In the genomic region with DNA sequence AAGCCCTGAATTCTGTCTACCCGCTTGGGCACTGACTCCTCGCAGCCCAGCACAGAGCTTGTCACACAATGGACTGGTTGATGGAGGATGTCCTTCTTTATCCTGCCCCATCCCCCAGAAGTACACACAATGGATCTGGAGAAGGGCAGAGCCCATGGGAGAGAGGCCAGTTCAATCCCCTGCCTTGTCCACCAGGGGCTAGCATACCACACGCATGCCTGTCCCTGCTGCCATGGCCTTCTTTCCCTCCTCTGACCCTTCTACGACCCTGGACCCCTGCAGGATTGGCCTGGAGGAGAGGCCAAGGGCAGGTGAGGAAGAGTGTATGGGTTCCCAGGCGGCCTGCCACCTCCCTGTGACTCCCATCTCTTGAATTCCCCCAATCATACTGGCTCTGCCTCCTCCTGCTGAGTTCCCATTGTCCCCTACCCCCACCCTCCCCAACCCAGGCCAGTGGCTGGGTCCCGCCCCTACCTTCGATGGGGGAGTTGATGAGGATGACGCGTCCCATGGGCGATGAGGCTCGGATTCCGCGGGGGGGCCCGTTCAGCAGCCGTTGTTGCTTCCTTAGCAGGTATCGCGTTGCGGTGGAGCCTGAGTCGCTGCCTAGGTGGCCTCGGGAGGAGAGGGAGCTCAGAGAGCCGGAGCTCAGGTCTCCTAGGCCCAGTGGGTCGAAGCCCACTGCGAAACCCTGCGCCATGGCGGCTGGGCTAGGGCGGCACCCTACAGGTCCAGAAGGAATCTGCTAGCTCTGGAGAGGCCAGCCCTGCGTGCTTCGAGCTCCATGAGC, we compare ENCODE assay signal across 12 cellular contexts. TPM values are rescaled to one million over a fixed set of nuclear protein-coding genes. Genes with fewer than 3 reads are reported as not detected.
DNase-seq lines count a peak whose midpoint lies in the region; TF ChIP-seq lines count a peak whose summit lies in the region.
"Had no signal": no experiment of that assay in that cellular context is flagged by ENCODE, and none has a peak within 500 bp of the region (broad histone marks: within the 10 kb centered on the region; RNA-seq: fewer than 3 reads in every experiment).

No MANE protein-coding gene starts in this region.

- POLR2A ChIA-PET in CD4-positive, alpha-beta memory T cell (lab: Charles Lee; ENCODE audit: partially characterized antibody): interaction anchor here (1.0 to 4.4 kb wide), 5 partner anchors 12 to 38 kb away, joined by 3 to 90 read pairs (median 17); a partner anchor contains a TSS

- H3K27ac Mint-ChIP-seq in dendritic cell treated with granulocyte-macrophage colony-stimulating factor and Interleukin-4, amounts not matched to agents 40 ng/mL and 50 ng/mL, for 4 days: peak overlapping the region; percentile 98
- H3K27ac Mint-ChIP-seq in nephron progenitor cell: no peak overlapping the region
- H3K27ac Mint-ChIP-seq in CD4-positive, alpha-beta memory T cell: no peak overlapping the region
- H3K27ac Mint-ChIP-seq: activated naive CD8-positive, alpha-beta T cell treated with anti-CD3 and anti-CD28 coated beads, Interleukin-2, amount 10 ng/mL, durations not matched to agents 7 days and 5 days had no signal

- CTCF ChIA-PET in CD4-positive, alpha-beta memory T cell (lab: Charles Lee; ENCODE audit: partially characterized antibody): interaction anchor here (1.4 to 5.7 kb wide), 8 partner anchors 11 to 37 kb away, joined by 4 to 60 read pairs (median 14); no protein-coding TSS in a partner anchor

- H3K9me3 Mint-ChIP-seq in dendritic cell treated with granulocyte-macrophage colony-stimulating factor and Interleukin-4, amounts not matched to agents 40 ng/mL and 50 ng/mL, for 4 days: no peaks in the 10 kb centered on the region
- H3K9me3 Mint-ChIP-seq in nephron progenitor cell: no peaks in the 10 kb centered on the region
- H3K9me3 Mint-ChIP-seq in CD4-positive, alpha-beta memory T cell: peaks cover 0 to 1% (median 0%) of the 10 kb centered on the region in 8 donors
- H3K9me3 Mint-ChIP-seq: activated naive CD8-positive, alpha-beta T cell treated with anti-CD3 and anti-CD28 coated beads, Interleukin-2, amount 10 ng/mL, durations not matched to agents 7 days and 5 days had no signal

- peak overlapping the region; percentile 47; the same call in 1 of the 2 replicates for H3K9ac ChIP-seq in ES-I3 (ENCODE audit: low read depth, low read length)
- H3K9ac ChIP-seq in HUES6 (ENCODE audit: low read length): no peak overlapping the region

- peaks cover 33% of the 10 kb centered on the region for H3K36me3 Mint-ChIP-seq in dendritic cell treated with granulocyte-macrophage colony-stimulating factor and Interleukin-4, amounts not matched to agents 40 ng/mL and 50 ng/mL, for 4 days (ENCODE audit: low read depth)
- no peaks in the 10 kb centered on the region for H3K36me3 Mint-ChIP-seq in nephron progenitor cell (ENCODE audit: low read depth)
- H3K36me3 Mint-ChIP-seq in CD4-positive, alpha-beta memory T cell: peaks cover 0 to 17% of the 10 kb centered on the region in 2 donors
- H3K36me3 Mint-ChIP-seq: activated naive CD8-positive, alpha-beta T cell treated with anti-CD3 and anti-CD28 coated beads, Interleukin-2, amount 10 ng/mL, durations not matched to agents 7 days and 5 days had no signal

- no peaks in the 10 kb centered on the region for H3K36me3 ChIP-seq in ES-I3 (ENCODE audit: insufficient read depth, low read length)
- no peaks in the 10 kb centered on the region for H3K36me3 ChIP-seq in HUES6 (ENCODE audit: control insufficient read depth, insufficient read depth, low read length)
- H3K36me3 ChIP-seq in CD4-positive, alpha-beta memory T cell (ENCODE audit: insufficient read depth, low read length): peaks cover under 1% of the 10 kb centered on the region

- peaks cover 6% of the 10 kb centered on the region for H3K27me3 Mint-ChIP-seq in dendritic cell treated with granulocyte-macrophage colony-stimulating factor and Interleukin-4, amounts not matched to agents 40 ng/mL and 50 ng/mL, for 4 days
- peaks cover 46% of the 10 kb centered on the region for H3K27me3 Mint-ChIP-seq in nephron progenitor cell (ENCODE audit: low read depth, poor library complexity)
- no peaks in the 10 kb centered on the region for H3K27me3 Mint-ChIP-seq in CD4-positive, alpha-beta memory T cell

- no peak overlapping the region for H3K4me3 Mint-ChIP-seq in dendritic cell treated with granulocyte-macrophage colony-stimulating factor and Interleukin-4, amounts not matched to agents 40 ng/mL and 50 ng/mL, for 4 days
- peak overlapping the region; percentile 63 for H3K4me3 Mint-ChIP-seq in nephron progenitor cell
- peak overlapping the region in 2 of 8 donors; percentile 5 to 61 for H3K4me3 Mint-ChIP-seq in CD4-positive, alpha-beta memory T cell
- H3K4me3 Mint-ChIP-seq: activated naive CD8-positive, alpha-beta T cell treated with anti-CD3 and anti-CD28 coated beads, Interleukin-2, amount 10 ng/mL, durations not matched to agents 7 days and 5 days had no signal

- peaks cover 45% of the 10 kb centered on the region for H3K27me3 ChIP-seq in HUES6 (ENCODE audit: control insufficient read depth, insufficient read depth, low read length)
- H3K27me3 ChIP-seq in CD4-positive, alpha-beta memory T cell (ENCODE audit: insufficient read depth, low read length): no peaks in the 10 kb centered on the region

- no peaks in the 10 kb centered on the region for H3K9me3 ChIP-seq in ES-I3 (ENCODE audit: control insufficient read depth, insufficient read depth, low read length)
- no peaks in the 10 kb centered on the region for H3K9me3 ChIP-seq in HUES6 (ENCODE audit: control insufficient read depth, insufficient read depth, low read depth, low read length)
- H3K9me3 ChIP-seq in CD4-positive, alpha-beta memory T cell (ENCODE audit: control insufficient read depth in 1 of 2, low read length in 2 of 2): no peaks in the 10 kb centered on the region
- H3K9me3 ChIP-seq: mucosa of descending colon had no signal

- H3K4me3 ChIP-seq in HUES6 (ENCODE audit: low read depth, low read length): peak overlapping the region; percentile 23
- H3K4me3 ChIP-seq in CD4-positive, alpha-beta memory T cell (ENCODE audit: low read length in 2 of 2): no peak overlapping the region
- H3K4me3 ChIP-seq: mucosa of descending colon had no signal

- no peak overlapping the region for H3K27ac ChIP-seq in HUES6 (ENCODE audit: low read depth, low read length)
- H3K27ac ChIP-seq in CD4-positive, alpha-beta memory T cell (ENCODE audit: low read depth, low read length): no peak overlapping the region

- DNase-seq in nephron progenitor cell: no peak
- no peak for DNase-seq in GM20000 (ENCODE audit: low spot score)
- no peak for DNase-seq in CD4-positive, alpha-beta memory T cell
- no peak for DNase-seq in NCI-H345 (lab: John Stamatoyannopoulos, UW)
- DNase-seq: activated naive CD8-positive, alpha-beta T cell treated with anti-CD3 and anti-CD28 coated beads, Interleukin-2, amount 10 ng/mL, durations not matched to agents 7 days and 5 days; hypothalamus; Kasumi-1; NCI-H2081 treated with DMSO at 0.1 percent for 48 hours had no signal

- TF ChIP-seq CTCF in nephron progenitor cell (IDR thresholded peaks at IDR 0.05) (peak; percentile 27), GM20000 (IDR thresholded peaks at IDR 0.05; ENCODE audit: extremely low read depth, missing control alignments) (no peak)

- peaks cover 60% of the 10 kb centered on the region for H3K4me1 Mint-ChIP-seq in dendritic cell treated with granulocyte-macrophage colony-stimulating factor and Interleukin-4, amounts not matched to agents 40 ng/mL and 50 ng/mL, for 4 days (ENCODE audit: low read depth)
- peaks cover 77% of the 10 kb centered on the region for H3K4me1 Mint-ChIP-seq in nephron progenitor cell
- peaks cover 10 to 33% (median 15%) of the 10 kb centered on the region in 4 donors for H3K4me1 Mint-ChIP-seq in CD4-positive, alpha-beta memory T cell

- intact Hi-C loops in dendritic cell treated with granulocyte-macrophage colony-stimulating factor and Interleukin-4, amounts not matched to agents 40 ng/mL and 50 ng/mL, for 4 days (cut with micrococcal nuclease): loop anchor here (5.0 kb wide), 2 partner anchors 32 to 43 kb away; a partner anchor contains a TSS
- intact Hi-C loops in CD4-positive, alpha-beta memory T cell (cut with micrococcal nuclease): loop anchor here (2.0 kb wide), 1 partner anchor 43 kb away; a partner anchor contains a TSS

- H3K4me1 ChIP-seq in ES-I3 (ENCODE audit: insufficient read depth, low read length) (peaks cover 14% of the 10 kb centered on the region), HUES6 (ENCODE audit: control insufficient read depth, insufficient read depth, low read length) (peaks cover 43% of the 10 kb centered on the region)
- H3K4me1 ChIP-seq in CD4-positive, alpha-beta memory T cell (ENCODE audit: insufficient read depth, low read length): peaks cover 20% of the 10 kb centered on the region

RNA-seq across cellular contexts. Expression of a gene that starts 1.2 kb away (rescaled TPM):
- total RNA-seq in CD4-positive, alpha-beta memory T cell: 1 to 10 TPM; 1.1 to 1.8 TPM
- under 1 TPM; 0.20 to 0.29 TPM for polyA plus RNA-seq in CD4-positive, alpha-beta memory T cell

RNA-seq across cellular contexts. Expression of a gene that starts 1.3 kb away (rescaled TPM):
- 100 to 1,000 TPM; 118 to 123 TPM for total RNA-seq in CD4-positive, alpha-beta memory T cell
- 10 to 100 TPM; 10.8 to 21.0 TPM for polyA plus RNA-seq in CD4-positive, alpha-beta memory T cell

RNA-seq across cellular contexts. Expression of a gene that starts 30.1 kb away (rescaled TPM):
- 10 to 100 TPM; 33.4 to 33.9 TPM for total RNA-seq in CD4-positive, alpha-beta memory T cell
- 10 to 100 TPM in 1 of 2 donors, 1 to 10 TPM in 1; 8.4 to 19.9 TPM for polyA plus RNA-seq in CD4-positive, alpha-beta memory T cell

RNA-seq across cellular contexts. Expression of a gene that starts 32.1 kb away (rescaled TPM):
- total RNA-seq in CD4-positive, alpha-beta memory T cell: not detected
- not detected for polyA plus RNA-seq in CD4-positive, alpha-beta memory T cell
- total RNA-seq: activated naive CD8-positive, alpha-beta T cell treated with anti-CD3 and anti-CD28 coated beads, Interleukin-2, amount 10 ng/mL, durations not matched to agents 7 days and 5 days had no signal

RNA-seq across cellular contexts. Expression of a gene that starts 42.4 kb away (rescaled TPM):
- 10 to 100 TPM; 11.5 to 14.3 TPM for total RNA-seq in CD4-positive, alpha-beta memory T cell
- polyA plus RNA-seq in CD4-positive, alpha-beta memory T cell: 10 to 100 TPM in 1 of 2 donors, 1 to 10 TPM in 1; 5.0 to 10.3 TPM
